Comparison of ENCODE assay signal across 1 cellular context in the genomic region with DNA sequence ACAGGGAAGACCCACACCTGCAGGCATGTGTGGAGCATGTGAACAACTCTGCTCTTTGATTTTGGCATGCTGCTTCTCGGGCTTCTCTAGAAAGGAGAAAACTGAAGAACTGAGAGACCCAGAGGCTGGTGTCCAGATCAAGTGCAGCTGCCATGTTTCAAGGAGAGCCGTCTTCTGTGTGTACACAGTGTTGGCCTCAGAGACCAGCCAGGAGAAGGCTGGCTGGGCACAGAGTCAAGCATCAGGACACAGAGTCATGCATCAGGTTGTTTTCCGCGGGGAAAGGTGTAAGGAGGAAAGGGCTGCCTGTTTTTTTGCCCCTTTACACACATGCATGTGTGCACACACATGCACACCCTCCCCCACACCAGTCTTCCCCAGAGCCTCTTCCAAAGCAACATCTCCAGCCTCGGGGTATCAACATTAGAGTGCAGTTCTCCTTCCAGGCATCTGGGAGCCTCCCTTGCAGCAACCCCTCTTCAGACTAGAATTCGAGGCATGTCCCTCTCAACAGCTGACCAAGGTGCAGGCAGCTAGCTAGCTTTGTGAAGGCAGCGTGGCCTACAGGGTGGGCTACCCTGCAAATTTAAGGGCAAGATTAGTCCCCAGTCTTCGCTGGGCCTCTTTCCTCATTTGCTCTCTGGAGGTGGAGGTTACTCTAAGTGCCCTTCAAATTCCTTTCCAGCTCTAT.
TF ChIP-seq lines count a peak whose summit lies in the region.

No MANE protein-coding gene starts in this region.

TF ChIP-seq in GM23338, 12 proteins besides CTCF, POLR2A, EP300 and RAD21:
- TF ChIP-seq, protein P1, sequence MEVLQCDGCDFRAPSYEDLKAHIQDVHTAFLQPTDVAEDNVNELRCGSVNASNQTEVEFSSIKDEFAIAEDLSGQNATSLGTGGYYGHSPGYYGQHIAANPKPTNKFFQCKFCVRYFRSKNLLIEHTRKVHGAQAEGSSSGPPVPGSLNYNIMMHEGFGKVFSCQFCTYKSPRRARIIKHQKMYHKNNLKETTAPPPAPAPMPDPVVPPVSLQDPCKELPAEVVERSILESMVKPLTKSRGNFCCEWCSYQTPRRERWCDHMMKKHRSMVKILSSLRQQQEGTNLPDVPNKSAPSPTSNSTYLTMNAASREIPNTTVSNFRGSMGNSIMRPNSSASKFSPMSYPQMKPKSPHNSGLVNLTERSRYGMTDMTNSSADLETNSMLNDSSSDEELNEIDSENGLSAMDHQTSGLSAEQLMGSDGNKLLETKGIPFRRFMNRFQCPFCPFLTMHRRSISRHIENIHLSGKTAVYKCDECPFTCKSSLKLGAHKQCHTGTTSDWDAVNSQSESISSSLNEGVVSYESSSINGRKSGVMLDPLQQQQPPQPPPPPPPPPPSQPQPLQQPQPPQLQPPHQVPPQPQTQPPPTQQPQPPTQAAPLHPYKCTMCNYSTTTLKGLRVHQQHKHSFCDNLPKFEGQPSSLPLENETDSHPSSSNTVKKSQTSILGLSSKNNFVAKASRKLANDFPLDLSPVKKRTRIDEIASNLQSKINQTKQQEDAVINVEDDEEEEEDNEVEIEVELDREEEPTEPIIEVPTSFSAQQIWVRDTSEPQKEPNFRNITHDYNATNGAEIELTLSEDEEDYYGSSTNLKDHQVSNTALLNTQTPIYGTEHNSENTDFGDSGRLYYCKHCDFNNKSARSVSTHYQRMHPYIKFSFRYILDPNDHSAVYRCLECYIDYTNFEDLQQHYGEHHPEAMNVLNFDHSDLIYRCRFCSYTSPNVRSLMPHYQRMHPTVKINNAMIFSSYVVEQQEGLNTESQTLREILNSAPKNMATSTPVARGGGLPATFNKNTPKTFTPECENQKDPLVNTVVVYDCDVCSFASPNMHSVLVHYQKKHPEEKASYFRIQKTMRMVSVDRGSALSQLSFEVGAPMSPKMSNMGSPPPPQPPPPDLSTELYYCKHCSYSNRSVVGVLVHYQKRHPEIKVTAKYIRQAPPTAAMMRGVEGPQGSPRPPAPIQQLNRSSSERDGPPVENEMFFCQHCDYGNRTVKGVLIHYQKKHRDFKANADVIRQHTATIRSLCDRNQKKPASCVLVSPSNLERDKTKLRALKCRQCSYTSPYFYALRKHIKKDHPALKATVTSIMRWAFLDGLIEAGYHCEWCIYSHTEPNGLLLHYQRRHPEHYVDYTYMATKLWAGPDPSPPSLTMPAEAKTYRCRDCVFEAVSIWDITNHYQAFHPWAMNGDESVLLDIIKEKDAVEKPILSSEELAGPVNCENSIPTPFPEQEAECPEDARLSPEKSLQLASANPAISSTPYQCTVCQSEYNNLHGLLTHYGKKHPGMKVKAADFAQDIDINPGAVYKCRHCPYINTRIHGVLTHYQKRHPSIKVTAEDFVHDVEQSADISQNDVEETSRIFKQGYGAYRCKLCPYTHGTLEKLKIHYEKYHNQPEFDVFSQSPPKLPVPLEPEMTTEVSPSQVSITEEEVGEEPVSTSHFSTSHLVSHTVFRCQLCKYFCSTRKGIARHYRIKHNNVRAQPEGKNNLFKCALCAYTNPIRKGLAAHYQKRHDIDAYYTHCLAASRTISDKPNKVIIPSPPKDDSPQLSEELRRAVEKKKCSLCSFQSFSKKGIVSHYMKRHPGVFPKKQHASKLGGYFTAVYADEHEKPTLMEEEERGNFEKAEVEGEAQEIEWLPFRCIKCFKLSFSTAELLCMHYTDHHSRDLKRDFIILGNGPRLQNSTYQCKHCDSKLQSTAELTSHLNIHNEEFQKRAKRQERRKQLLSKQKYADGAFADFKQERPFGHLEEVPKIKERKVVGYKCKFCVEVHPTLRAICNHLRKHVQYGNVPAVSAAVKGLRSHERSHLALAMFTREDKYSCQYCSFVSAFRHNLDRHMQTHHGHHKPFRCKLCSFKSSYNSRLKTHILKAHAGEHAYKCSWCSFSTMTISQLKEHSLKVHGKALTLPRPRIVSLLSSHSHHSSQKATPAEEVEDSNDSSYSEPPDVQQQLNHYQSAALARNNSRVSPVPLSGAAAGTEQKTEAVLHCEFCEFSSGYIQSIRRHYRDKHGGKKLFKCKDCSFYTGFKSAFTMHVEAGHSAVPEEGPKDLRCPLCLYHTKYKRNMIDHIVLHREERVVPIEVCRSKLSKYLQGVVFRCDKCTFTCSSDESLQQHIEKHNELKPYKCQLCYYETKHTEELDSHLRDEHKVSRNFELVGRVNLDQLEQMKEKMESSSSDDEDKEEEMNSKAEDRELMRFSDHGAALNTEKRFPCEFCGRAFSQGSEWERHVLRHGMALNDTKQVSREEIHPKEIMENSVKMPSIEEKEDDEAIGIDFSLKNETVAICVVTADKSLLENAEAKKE (CRISPR knock-in tag; IDR thresholded peaks at IDR 0.05), result no peak
- TF ChIP-seq ZNF114 (CRISPR knock-in tag; IDR thresholded peaks at IDR 0.05) (no peak), CREB1 (CRISPR knock-in tag; IDR thresholded peaks at IDR 0.05; ENCODE audit: low read depth) (no peak), POLR2AphosphoS5 (IDR thresholded peaks at IDR 0.05; ENCODE audit: low read depth) (no peak), NANOG (IDR thresholded peaks at IDR 0.05; ENCODE audit: borderline replicate concordance) (no peak), JUNB (IDR thresholded peaks at IDR 0.05; ENCODE audit: unreplicated experiment) (no peak), ZNF331 (CRISPR knock-in tag; IDR thresholded peaks at IDR 0.05; ENCODE audit: low read depth) (no peak), STAT1 (IDR thresholded peaks at IDR 0.05; ENCODE audit: unreplicated experiment) (no peak), EZH2 (IDR thresholded peaks at IDR 0.05; ENCODE audit: low read depth, unreplicated experiment) (no peak), EZH2phosphoT487 (IDR thresholded peaks at IDR 0.05; ENCODE audit: unreplicated experiment) (no peak)
- TF ChIP-seq, protein P2, sequence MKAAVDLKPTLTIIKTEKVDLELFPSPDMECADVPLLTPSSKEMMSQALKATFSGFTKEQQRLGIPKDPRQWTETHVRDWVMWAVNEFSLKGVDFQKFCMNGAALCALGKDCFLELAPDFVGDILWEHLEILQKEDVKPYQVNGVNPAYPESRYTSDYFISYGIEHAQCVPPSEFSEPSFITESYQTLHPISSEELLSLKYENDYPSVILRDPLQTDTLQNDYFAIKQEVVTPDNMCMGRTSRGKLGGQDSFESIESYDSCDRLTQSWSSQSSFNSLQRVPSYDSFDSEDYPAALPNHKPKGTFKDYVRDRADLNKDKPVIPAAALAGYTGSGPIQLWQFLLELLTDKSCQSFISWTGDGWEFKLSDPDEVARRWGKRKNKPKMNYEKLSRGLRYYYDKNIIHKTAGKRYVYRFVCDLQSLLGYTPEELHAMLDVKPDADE (IDR thresholded peaks at IDR 0.05), result no peak
- TF ChIP-seq, protein P3, sequence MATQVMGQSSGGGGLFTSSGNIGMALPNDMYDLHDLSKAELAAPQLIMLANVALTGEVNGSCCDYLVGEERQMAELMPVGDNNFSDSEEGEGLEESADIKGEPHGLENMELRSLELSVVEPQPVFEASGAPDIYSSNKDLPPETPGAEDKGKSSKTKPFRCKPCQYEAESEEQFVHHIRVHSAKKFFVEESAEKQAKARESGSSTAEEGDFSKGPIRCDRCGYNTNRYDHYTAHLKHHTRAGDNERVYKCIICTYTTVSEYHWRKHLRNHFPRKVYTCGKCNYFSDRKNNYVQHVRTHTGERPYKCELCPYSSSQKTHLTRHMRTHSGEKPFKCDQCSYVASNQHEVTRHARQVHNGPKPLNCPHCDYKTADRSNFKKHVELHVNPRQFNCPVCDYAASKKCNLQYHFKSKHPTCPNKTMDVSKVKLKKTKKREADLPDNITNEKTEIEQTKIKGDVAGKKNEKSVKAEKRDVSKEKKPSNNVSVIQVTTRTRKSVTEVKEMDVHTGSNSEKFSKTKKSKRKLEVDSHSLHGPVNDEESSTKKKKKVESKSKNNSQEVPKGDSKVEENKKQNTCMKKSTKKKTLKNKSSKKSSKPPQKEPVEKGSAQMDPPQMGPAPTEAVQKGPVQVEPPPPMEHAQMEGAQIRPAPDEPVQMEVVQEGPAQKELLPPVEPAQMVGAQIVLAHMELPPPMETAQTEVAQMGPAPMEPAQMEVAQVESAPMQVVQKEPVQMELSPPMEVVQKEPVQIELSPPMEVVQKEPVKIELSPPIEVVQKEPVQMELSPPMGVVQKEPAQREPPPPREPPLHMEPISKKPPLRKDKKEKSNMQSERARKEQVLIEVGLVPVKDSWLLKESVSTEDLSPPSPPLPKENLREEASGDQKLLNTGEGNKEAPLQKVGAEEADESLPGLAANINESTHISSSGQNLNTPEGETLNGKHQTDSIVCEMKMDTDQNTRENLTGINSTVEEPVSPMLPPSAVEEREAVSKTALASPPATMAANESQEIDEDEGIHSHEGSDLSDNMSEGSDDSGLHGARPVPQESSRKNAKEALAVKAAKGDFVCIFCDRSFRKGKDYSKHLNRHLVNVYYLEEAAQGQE (IDR thresholded peaks at IDR 0.05; ENCODE audit: unreplicated experiment), result no peak
